9 cellular contexts compared by ENCODE assay signal in the genomic region with DNA sequence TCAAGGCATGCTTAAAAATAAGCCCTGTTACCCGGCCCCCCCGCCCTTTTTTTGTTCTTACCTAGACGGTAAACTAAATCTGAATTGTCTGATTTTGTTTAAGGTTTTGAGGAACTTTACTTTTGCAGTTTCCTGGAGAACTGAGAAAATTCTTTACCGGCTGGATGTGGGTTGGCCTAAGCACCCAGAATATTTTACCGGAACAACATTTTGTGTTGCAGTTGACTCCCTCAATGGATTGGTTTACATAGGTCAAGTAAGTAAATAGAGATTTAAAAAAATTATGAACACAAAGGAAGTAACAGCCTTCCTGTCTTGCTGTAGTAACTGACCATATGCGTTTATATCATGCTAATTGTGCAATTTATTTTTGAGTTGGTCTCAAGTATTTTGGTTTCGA. TPM values are rescaled to one million over a fixed set of nuclear protein-coding genes. Genes with fewer than 3 reads are reported as not detected.
DNase-seq lines count a peak whose midpoint lies in the region; ATAC-seq and TF ChIP-seq lines count a peak whose summit lies in the region.
"Had no signal": no experiment of that assay in that cellular context is flagged by ENCODE, and none has a peak within 500 bp of the region (broad histone marks: within the 10 kb centered on the region; RNA-seq: fewer than 3 reads in every experiment).

No MANE protein-coding gene starts in this region.

- H3K27me3 ChIP-seq in kidney epithelial cell (ENCODE audit: control insufficient read depth, insufficient read depth, low read length): no peaks in the 10 kb centered on the region

- peaks cover 13% of the 10 kb centered on the region for H3K36me3 Mint-ChIP-seq in activated naive CD4-positive, alpha-beta T cell treated with anti-CD3 and anti-CD28 coated beads, Interleukin-2, amount 10 ng/mL, durations not matched to agents 7 days and 5 days
- H3K36me3 Mint-ChIP-seq in activated T-helper 17 cell treated with anti-CD3 and anti-CD28 coated beads, Interleukin-2, amount 50 U/mL, for 72 hours (ENCODE audit: low read depth): peaks cover 21% of the 10 kb centered on the region
- no peaks in the 10 kb centered on the region for H3K36me3 Mint-ChIP-seq in type B pancreatic cell

- H3K27me3 Mint-ChIP-seq in activated naive CD4-positive, alpha-beta T cell treated with anti-CD3 and anti-CD28 coated beads, Interleukin-2, amount 10 ng/mL, durations not matched to agents 7 days and 5 days: no peaks in the 10 kb centered on the region
- no peaks in the 10 kb centered on the region for H3K27me3 Mint-ChIP-seq in activated T-helper 17 cell treated with anti-CD3 and anti-CD28 coated beads, Interleukin-2, amount 50 U/mL, for 72 hours
- H3K27me3 Mint-ChIP-seq in type B pancreatic cell: no peaks in the 10 kb centered on the region

- peak overlapping the region; percentile 97 for H3K27ac Mint-ChIP-seq in activated naive CD4-positive, alpha-beta T cell treated with anti-CD3 and anti-CD28 coated beads, Interleukin-2, amount 10 ng/mL, durations not matched to agents 7 days and 5 days
- H3K27ac Mint-ChIP-seq in activated T-helper 17 cell treated with anti-CD3 and anti-CD28 coated beads, Interleukin-2, amount 50 U/mL, for 72 hours: peak overlapping the region; percentile 91
- peak overlapping the region; percentile 98 for H3K27ac Mint-ChIP-seq in type B pancreatic cell

- no peak for DNase-seq in activated naive CD4-positive, alpha-beta T cell treated with anti-CD3 and anti-CD28 coated beads, Interleukin-2, amount 10 ng/mL, durations not matched to agents 7 days and 5 days
- no peak for DNase-seq in activated naive CD4-positive, alpha-beta T cell treated with Interleukin-2 at 50 U/mL for 16 hours
- DNase-seq in kidney epithelial cell (ENCODE audit: low read depth) (no peak), type B pancreatic cell (ENCODE audit: extremely low spot score, unreplicated experiment) (no peak), NCI-H2081 treated with DMSO at 0.1 percent for 48 hours (lab: John Stamatoyannopoulos, UW) (no peak), NCI-H2107 (lab: John Stamatoyannopoulos, UW) (no peak)

- no peak for ATAC-seq in activated T-helper 17 cell treated with anti-CD3 and anti-CD28 coated beads, Interleukin-2, amount 50 U/mL, for 72 hours (replicated peaks)
- no peak for ATAC-seq in GM18861 (IDR thresholded peaks at IDR 0.05; ENCODE audit: unreplicated experiment)

- no peaks in the 10 kb centered on the region for H3K36me3 ChIP-seq in kidney epithelial cell (ENCODE audit: control insufficient read depth, insufficient read depth, low read length)

- CTCF ChIA-PET in activated naive CD4-positive, alpha-beta T cell treated with anti-CD3 and anti-CD28 coated beads, Interleukin-2, amount 10 ng/mL, durations not matched to agents 7 days and 5 days (lab: Charles Lee): interaction anchor here (2.2 kb wide), 1 partner anchor 8 kb away, joined by 6 read pairs; no protein-coding TSS in a partner anchor

- H3K4me3 Mint-ChIP-seq in activated naive CD4-positive, alpha-beta T cell treated with anti-CD3 and anti-CD28 coated beads, Interleukin-2, amount 10 ng/mL, durations not matched to agents 7 days and 5 days: peak overlapping the region; percentile 96
- H3K4me3 Mint-ChIP-seq in activated T-helper 17 cell treated with anti-CD3 and anti-CD28 coated beads, Interleukin-2, amount 50 U/mL, for 72 hours: peak overlapping the region; percentile 94
- peak overlapping the region; percentile 97 for H3K4me3 Mint-ChIP-seq in type B pancreatic cell

- peak overlapping the region; percentile 73 for H3K4me3 ChIP-seq in kidney epithelial cell (ENCODE audit: low read depth, low read length)

- H3K4me1 Mint-ChIP-seq in activated naive CD4-positive, alpha-beta T cell treated with anti-CD3 and anti-CD28 coated beads, Interleukin-2, amount 10 ng/mL, durations not matched to agents 7 days and 5 days: peaks cover 55% of the 10 kb centered on the region
- peaks cover 12% of the 10 kb centered on the region for H3K4me1 Mint-ChIP-seq in activated T-helper 17 cell treated with anti-CD3 and anti-CD28 coated beads, Interleukin-2, amount 50 U/mL, for 72 hours
- H3K4me1 Mint-ChIP-seq in type B pancreatic cell (ENCODE audit: unreplicated experiment): peaks cover 25% of the 10 kb centered on the region

- no peaks in the 10 kb centered on the region for H3K9me3 Mint-ChIP-seq in activated naive CD4-positive, alpha-beta T cell treated with anti-CD3 and anti-CD28 coated beads, Interleukin-2, amount 10 ng/mL, durations not matched to agents 7 days and 5 days
- H3K9me3 Mint-ChIP-seq in activated T-helper 17 cell treated with anti-CD3 and anti-CD28 coated beads, Interleukin-2, amount 50 U/mL, for 72 hours: no peaks in the 10 kb centered on the region
- H3K9me3 Mint-ChIP-seq in type B pancreatic cell: no peaks in the 10 kb centered on the region

- no peak for TF ChIP-seq CTCF in kidney epithelial cell (IDR thresholded peaks at IDR 0.05; ENCODE audit: insufficient read depth, low read length, poor library complexity, severe bottlenecking)
- TF ChIP-seq CTCF in type B pancreatic cell (conservative IDR thresholded peaks at IDR 0.05): no peak

RNA-seq across cellular contexts. Expression of a gene that starts 0.8 kb away (rescaled TPM):
- total RNA-seq in activated T-helper 17 cell treated with anti-CD3 and anti-CD28 coated beads, Interleukin-2, amount 50 U/mL, for 72 hours: 10 to 100 TPM; 11.8 to 15.1 TPM
- total RNA-seq in kidney epithelial cell: 15.7 and 17.8 TPM in 2 replicates
- total RNA-seq in type B pancreatic cell (ENCODE audit: low replicate concordance): 17.3 and 24.8 TPM in 2 replicates

RNA-seq across cellular contexts. Expression of a gene that starts 1.1 kb away (rescaled TPM):
- total RNA-seq in activated T-helper 17 cell treated with anti-CD3 and anti-CD28 coated beads, Interleukin-2, amount 50 U/mL, for 72 hours: 10 to 100 TPM; 44.7 to 72.3 TPM
- total RNA-seq in kidney epithelial cell: 33.0 and 35.9 TPM in 2 replicates
- total RNA-seq in type B pancreatic cell (ENCODE audit: low replicate concordance): 40.9 TPM in 2 replicates

RNA-seq across cellular contexts. Expression of a gene that starts 48.4 kb away (rescaled TPM):
- total RNA-seq in activated T-helper 17 cell treated with anti-CD3 and anti-CD28 coated beads, Interleukin-2, amount 50 U/mL, for 72 hours: not detected
- not detected in 2 replicates for total RNA-seq in kidney epithelial cell
- 0.56 TPM in 1 of 2 replicates, not detected in the other for total RNA-seq in type B pancreatic cell (ENCODE audit: low replicate concordance)
- total RNA-seq: activated CD8-positive, alpha-beta memory T cell treated with anti-CD3 and anti-CD28 coated beads for 36 hours had no signal
